In the genomic region with DNA sequence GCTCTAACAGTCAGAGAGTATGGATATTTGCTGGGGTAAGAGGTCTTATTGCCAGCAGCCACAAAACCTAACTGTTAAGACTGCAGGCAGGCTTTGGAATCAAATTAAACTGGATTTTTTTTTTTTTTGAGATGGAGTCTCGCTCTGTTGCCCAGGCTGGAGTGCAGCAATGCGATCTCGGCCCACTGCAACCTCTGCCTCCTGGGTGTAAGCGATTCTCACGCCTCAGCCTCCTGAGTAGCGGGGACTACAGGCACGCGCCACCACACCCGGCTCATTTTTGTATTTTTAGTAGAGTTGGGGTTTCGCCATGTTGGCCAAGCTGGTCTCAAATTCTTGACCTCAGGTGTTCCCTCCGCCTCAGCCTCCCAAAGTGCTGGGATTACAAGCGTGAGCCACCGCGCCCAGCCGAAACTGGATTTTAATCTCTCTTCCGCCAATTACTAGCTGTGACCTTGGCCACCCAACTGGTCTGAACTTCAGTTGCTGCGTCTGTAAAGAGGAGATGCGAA, we compare ENCODE assay signal across 8 cellular contexts. TPM values are rescaled to one million over a fixed set of nuclear protein-coding genes. Genes with fewer than 3 reads are reported as not detected.
DNase-seq lines count a peak whose midpoint lies in the region; ATAC-seq and TF ChIP-seq lines count a peak whose summit lies in the region.

No MANE protein-coding gene starts in this region.

- DNase-seq in left ventricle myocardium inferior (no peak), left cardiac atrium (no peak), MCF 10A (ENCODE audit: unreplicated experiment) (no peak), aorta (no peak), SHP77 (lab: John Stamatoyannopoulos, UW) (no peak)
- DNase-seq in effector CD8-positive, alpha-beta T cell (lab: John Stamatoyannopoulos, UW) = no peak

- no peaks in the 10 kb centered on the region for H3K27me3 ChIP-seq in left ventricle myocardium inferior (ENCODE audit: low read depth)
- no peaks in the 10 kb centered on the region for H3K27me3 ChIP-seq in mononuclear cell (ENCODE audit: insufficient read depth, low read length)
- H3K27me3 ChIP-seq in aorta (ENCODE audit: control insufficient read depth in 1 of 2, insufficient read depth in 2 of 2, low read length in 1 of 2) = no peaks in the 10 kb centered on the region

- H3K4me1 ChIP-seq in left ventricle myocardium inferior = peaks cover 46% of the 10 kb centered on the region
- H3K4me1 ChIP-seq in mononuclear cell (ENCODE audit: insufficient read depth, low read length) = peaks cover 53% of the 10 kb centered on the region
- peaks cover 0 to 4% of the 10 kb centered on the region in 2 donors for H3K4me1 ChIP-seq in aorta (ENCODE audit: control insufficient read depth in 1 of 2, insufficient read depth in 2 of 2, low read length in 2 of 2)

- WGBS in aorta, 2 donors = 71 to 75% methylated on average over 18 of the region's 18 CpGs

- ATAC-seq in left cardiac atrium (no peak), aorta (ENCODE audit: low FRiP score) (no peak), GM21737 (IDR thresholded peaks at IDR 0.05; ENCODE audit: unreplicated experiment) (no peak)

- peaks cover 10% of the 10 kb centered on the region for H3K4me1 Mint-ChIP-seq in MCF 10A (ENCODE audit: insufficient read depth, unreplicated experiment)

- TF ChIP-seq CTCF in left ventricle myocardium inferior (IDR thresholded peaks at IDR 0.05; ENCODE audit: borderline replicate concordance) = no peak
- no peak for TF ChIP-seq CTCF in MCF 10A (IDR thresholded peaks at IDR 0.05; ENCODE audit: unreplicated experiment)

- H3K4me3 Mint-ChIP-seq in MCF 10A (ENCODE audit: unreplicated experiment) = peak overlapping the region; percentile 83

- peak overlapping the region; percentile 47 for H3K27ac Mint-ChIP-seq in MCF 10A (ENCODE audit: low read depth, unreplicated experiment)

- CTCF ChIA-PET in MCF 10A (lab: Yijun Ruan, JAX) = interaction anchor here (0.6 to 1.8 kb wide), 6 partner anchors 8 to 130 kb away, joined by 3 to 7 read pairs (median 4); a partner anchor contains a TSS

- H3K9me3 ChIP-seq in left ventricle myocardium inferior (replicated peaks) (no peaks in the 10 kb centered on the region), mononuclear cell (ENCODE audit: low read depth, low read length) (no peaks in the 10 kb centered on the region), aorta (ENCODE audit: control insufficient read depth, low read length) (no peaks in the 10 kb centered on the region)

- no peaks in the 10 kb centered on the region for H3K9me3 Mint-ChIP-seq in MCF 10A (ENCODE audit: unreplicated experiment)

- H3K4me3 ChIP-seq in left ventricle myocardium inferior = peak overlapping the region; percentile 86
- H3K4me3 ChIP-seq in mononuclear cell (ENCODE audit: low read length) = peak overlapping the region; percentile 95
- H3K4me3 ChIP-seq in aorta (ENCODE audit: low read length in 2 of 2) = peak overlapping the region; percentile 68 to 90

- no peaks in the 10 kb centered on the region for H3K27me3 Mint-ChIP-seq in MCF 10A (ENCODE audit: insufficient read depth, unreplicated experiment)

- no TSS peak for BruUV-seq in MCF 10A (replicated peaks; lab: Mats Ljungman, UMichigan)

- POLR2A ChIA-PET in MCF 10A (lab: Yijun Ruan, JAX) = interaction anchor here (0.7 to 3.4 kb wide), 11 partner anchors 9 to 278 kb away, joined by 3 to 38 read pairs (median 7); a partner anchor contains a TSS

- intact Hi-C loops in left ventricle myocardium inferior (cut with micrococcal nuclease) = no loop called here
- intact Hi-C loops in left cardiac atrium (cut with DNase I) = no loop called here
- intact Hi-C loops in MCF 10A (cut with micrococcal nuclease) = no loop called here
- intact Hi-C loops in aorta (cut with DNase I) = no loop called here

- H3K36me3 ChIP-seq in left ventricle myocardium inferior (peaks cover 36% of the 10 kb centered on the region), aorta (ENCODE audit: control insufficient read depth in 1 of 2, insufficient read depth in 2 of 2, low read length in 1 of 2) (no peaks in the 10 kb centered on the region)

- H3K27ac ChIP-seq in left ventricle myocardium inferior (replicated peaks) = peak overlapping the region; percentile 84
- no peak overlapping the region for H3K27ac ChIP-seq in aorta (ENCODE audit: low read depth in 1 of 2, low read length in 2 of 2)

- peaks cover 34% of the 10 kb centered on the region for H3K36me3 Mint-ChIP-seq in MCF 10A (ENCODE audit: insufficient read depth, unreplicated experiment)

RNA-seq across cellular contexts. Expression of a gene that starts 0.9 kb away (rescaled TPM):
- total RNA-seq in left ventricle myocardium inferior (60.5 TPM), left cardiac atrium (10 to 100 TPM; 33.9 to 38.8 TPM), MCF 10A (2022) (43.2 and 49.3 TPM in 2 replicates), mononuclear cell (35.2 TPM), aorta (10 to 100 TPM; 21.6 to 28.6 TPM)
- 10 to 100 TPM; 34.4 to 42.2 TPM for polyA plus RNA-seq in aorta

RNA-seq across cellular contexts. Expression of a gene that starts 1.0 kb away (rescaled TPM):
- total RNA-seq in left ventricle myocardium inferior (0.63 TPM), left cardiac atrium (not detected), MCF 10A (2022) (1.2 and 1.4 TPM in 2 replicates), mononuclear cell (not detected), aorta (under 1 TPM in 1 of 2 donors, not detected in 1; 0.51 TPM)
- under 1 TPM in 1 of 2 donors, not detected in 1; 0.87 TPM for polyA plus RNA-seq in aorta

RNA-seq across cellular contexts. Expression of a gene that starts 8.9 kb away (rescaled TPM):
- total RNA-seq in left ventricle myocardium inferior = 4.4 TPM
- 1 to 10 TPM; 4.5 to 5.4 TPM for total RNA-seq in left cardiac atrium
- total RNA-seq in MCF 10A (2022) = 4.3 and 4.7 TPM in 2 replicates
- 8.5 TPM for total RNA-seq in mononuclear cell
- 10 to 100 TPM; 10.7 to 21.1 TPM for total RNA-seq in aorta
- 10 to 100 TPM in 1 of 2 donors, 1 to 10 TPM in 1; 8.9 to 20.1 TPM for polyA plus RNA-seq in aorta

RNA-seq across cellular contexts. Expression of a gene that starts 10.6 kb away (rescaled TPM):
- total RNA-seq in left ventricle myocardium inferior = 27.1 TPM
- 10 to 100 TPM; 32.2 to 33.6 TPM for total RNA-seq in left cardiac atrium
- 15.7 and 16.2 TPM in 2 replicates for total RNA-seq in MCF 10A (2022)
- 11.2 TPM for total RNA-seq in mononuclear cell
- 10 to 100 TPM; 19.3 to 37.6 TPM for total RNA-seq in aorta
- 10 to 100 TPM; 21.2 to 64.1 TPM for polyA plus RNA-seq in aorta

RNA-seq across cellular contexts. Expression of a gene that starts 20.5 kb away (rescaled TPM):
- total RNA-seq in left ventricle myocardium inferior (0.16 TPM), left cardiac atrium (under 1 TPM; 0.24 to 0.50 TPM), MCF 10A (2022) (1.2 and 1.5 TPM in 2 replicates), mononuclear cell (0.21 TPM), aorta (under 1 TPM; 0.78 to 0.81 TPM)
- under 1 TPM in 1 of 2 donors, not detected in 1; 0.25 TPM for polyA plus RNA-seq in aorta
